Comparison of ENCODE assay signal across 1 cellular context in genomic region chr12:10497602-10498001, GRCh38.
TF ChIP-seq lines count a peak whose summit lies in the region.

No MANE protein-coding gene starts in this region.

TF ChIP-seq in HEK293, 187 proteins besides CTCF, POLR2A, EP300 and RAD21 (continued from another document):
- peak; percentile 22; the same call in 1 of the 2 replicates for TF ChIP-seq PRDM10 (tag by site-specific recombination; IDR thresholded peaks at IDR 0.05)
TF ChIP-seq in HEK293: peak in this region for 3.
